12 cellular contexts compared by ENCODE assay signal in genomic region chr1:1869459-1869858, GRCh38. TPM values are rescaled to one million over a fixed set of nuclear protein-coding genes. Genes with fewer than 3 reads are reported as not detected.
DNase-seq lines count a peak whose midpoint lies in the region; ATAC-seq and TF ChIP-seq lines count a peak whose summit lies in the region.
"Had no signal": no experiment of that assay in that cellular context is flagged by ENCODE, and none has a peak within 500 bp of the region (broad histone marks: within the 10 kb centered on the region; RNA-seq: fewer than 3 reads in every experiment).

No MANE protein-coding gene starts in this region.

- no peak for TF ChIP-seq CTCF in nephron progenitor cell (IDR thresholded peaks at IDR 0.05)

- H3K9me3 Mint-ChIP-seq in activated T-helper 17 cell treated with anti-CD3 and anti-CD28 coated beads, Interleukin-2, amount 50 U/mL, for 72 hours: no peaks in the 10 kb centered on the region
- peaks cover 54% of the 10 kb centered on the region for H3K9me3 Mint-ChIP-seq in nephron progenitor cell

- H3K27me3 Mint-ChIP-seq in activated T-helper 17 cell treated with anti-CD3 and anti-CD28 coated beads, Interleukin-2, amount 50 U/mL, for 72 hours: no peaks in the 10 kb centered on the region
- no peaks in the 10 kb centered on the region for H3K27me3 Mint-ChIP-seq in nephron progenitor cell (ENCODE audit: low read depth, poor library complexity)

- no peak for ATAC-seq in activated T-helper 17 cell treated with anti-CD3 and anti-CD28 coated beads, Interleukin-2, amount 50 U/mL, for 72 hours (replicated peaks)
- ATAC-seq in HG02759 (IDR thresholded peaks at IDR 0.05; ENCODE audit: unreplicated experiment): no peak

- H3K36me3 Mint-ChIP-seq in activated T-helper 17 cell treated with anti-CD3 and anti-CD28 coated beads, Interleukin-2, amount 50 U/mL, for 72 hours (ENCODE audit: low read depth): peaks cover 47% of the 10 kb centered on the region
- H3K36me3 Mint-ChIP-seq in nephron progenitor cell (ENCODE audit: low read depth): peaks cover 78% of the 10 kb centered on the region

- peak overlapping the region; percentile 80 for H3K27ac Mint-ChIP-seq in activated T-helper 17 cell treated with anti-CD3 and anti-CD28 coated beads, Interleukin-2, amount 50 U/mL, for 72 hours
- peak overlapping the region; percentile 92 for H3K27ac Mint-ChIP-seq in nephron progenitor cell

- peak; percentile 45 for DNase-seq in SKM-1 treated with dmso at 0.1 percent for 144 hours (lab: John Stamatoyannopoulos, UW; ENCODE audit: unreplicated experiment)
- DNase-seq in SKM-1 (lab: John Stamatoyannopoulos, UW; ENCODE audit: unreplicated experiment): no peak
- DNase-seq in Kasumi-1 (lab: John Stamatoyannopoulos, UW): peak; percentile 51 to 69
- no peak for DNase-seq in nephron progenitor cell
- no peak for DNase-seq in stimulated activated CD4-positive, alpha-beta T cell treated with anti-CD3 and anti-CD28 coated beads, Interleukin-12 subunit alpha, Interleukin-12 subunit beta, amount 100 ng/mL, for 4 hours
- DNase-seq in stimulated activated CD4-positive, alpha-beta T cell treated with anti-CD3 and anti-CD28 coated beads, Interleukin-2, amount 100 ng/mL, for 24 hours: no peak
- DNase-seq: anterior cingulate cortex, NCI-H1105, transverse colon had no signal

- peaks cover 47% of the 10 kb centered on the region for H3K4me1 Mint-ChIP-seq in activated T-helper 17 cell treated with anti-CD3 and anti-CD28 coated beads, Interleukin-2, amount 50 U/mL, for 72 hours
- H3K4me1 Mint-ChIP-seq in nephron progenitor cell: no peaks in the 10 kb centered on the region

- no peak overlapping the region for H3K4me3 Mint-ChIP-seq in activated T-helper 17 cell treated with anti-CD3 and anti-CD28 coated beads, Interleukin-2, amount 50 U/mL, for 72 hours
- H3K4me3 Mint-ChIP-seq in nephron progenitor cell: no peak overlapping the region

RNA-seq across cellular contexts. Expression of gene GNB1, which starts 21.4 kb away (rescaled TPM):
- 100 to 1,000 TPM; 266 to 410 TPM for total RNA-seq in activated T-helper 17 cell treated with anti-CD3 and anti-CD28 coated beads, Interleukin-2, amount 50 U/mL, for 72 hours

RNA-seq across cellular contexts. Expression of gene CALML6, which starts 45.6 kb away (rescaled TPM):
- total RNA-seq in activated T-helper 17 cell treated with anti-CD3 and anti-CD28 coated beads, Interleukin-2, amount 50 U/mL, for 72 hours: 1 to 10 TPM in 1 of 2 donors, under 1 TPM in 1; 0.86 to 1.7 TPM
- total RNA-seq: A172 had no signal

RNA-seq across cellular contexts. Expression of gene TMEM52, which starts 49.6 kb away (rescaled TPM):
- total RNA-seq in activated T-helper 17 cell treated with anti-CD3 and anti-CD28 coated beads, Interleukin-2, amount 50 U/mL, for 72 hours: 1 to 10 TPM; 1.8 to 2.0 TPM
- total RNA-seq: A172 had no signal

Comparison
In these comparisons a context has a peak if more than half of its experiments do, and no peak if none do; other contexts are left out.
1. DNase-seq: peak in SKM-1 treated with dmso at 0.1 percent for 144 hours (single experiment) and Kasumi-1 (2 of 2); none in SKM-1 (single experiment), nephron progenitor cell (single experiment), stimulated activated CD4-positive, alpha-beta T cell treated with anti-CD3 and anti-CD28 coated beads, Interleukin-12 subunit alpha, Interleukin-12 subunit beta, amount 100 ng/mL, for 4 hours (single experiment) and stimulated activated CD4-positive, alpha-beta T cell treated with anti-CD3 and anti-CD28 coated beads, Interleukin-2, amount 100 ng/mL, for 24 hours (0 of 2).